Comparison of ENCODE assay signal across 1 cellular context in genomic region chr6:10747251-10747972, GRCh38.
TF ChIP-seq lines count a peak whose summit lies in the region.

Gene TMEM14B (plus strand): TSS chr6:10747805. CDS start chr6:10749246, 1,441 bp downstream.

TF ChIP-seq in HepG2, 621 proteins besides CTCF, POLR2A, EP300 and RAD21 (continued from another document and continues in another):
- TF ChIP-seq KIAA2018 (CRISPR knock-in tag; IDR thresholded peaks at IDR 0.05; ENCODE audit: borderline replicate concordance) = no peak
- TF ChIP-seq ZNF580 (CRISPR knock-in tag; IDR thresholded peaks at IDR 0.05; ENCODE audit: borderline replicate concordance, low read depth) = no peak; the same call in none of the 2 replicates
- TF ChIP-seq ZNF816 (CRISPR knock-in tag; IDR thresholded peaks at IDR 0.05; ENCODE audit: borderline replicate concordance) = peak; percentile 94; the same call in 1 of the 2 replicates
- peak; percentile 91 for TF ChIP-seq ZNF883 (CRISPR knock-in tag; IDR thresholded peaks at IDR 0.05; ENCODE audit: not compliant biosample characterization)
- peak; percentile 88 for TF ChIP-seq ZNF800 (CRISPR knock-in tag; IDR thresholded peaks at IDR 0.05)
- TF ChIP-seq PRDM15 (CRISPR knock-in tag; IDR thresholded peaks at IDR 0.05) = peak; percentile 91
- no peak for TF ChIP-seq ZNF17 (CRISPR knock-in tag; IDR thresholded peaks at IDR 0.05)
- TF ChIP-seq ZBTB33 (CRISPR knock-in tag; IDR thresholded peaks at IDR 0.05) = peak; percentile 50; the same call in 1 of the 2 replicates
- TF ChIP-seq ZNF558 (CRISPR knock-in tag; IDR thresholded peaks at IDR 0.05; ENCODE audit: borderline replicate concordance) = 0 out of 2 replicates have a peak, but pooled peaks have one; percentile 49
- peak; percentile 94 for TF ChIP-seq ZNF605 (CRISPR knock-in tag; IDR thresholded peaks at IDR 0.05)
- TF ChIP-seq LRRFIP1 (CRISPR knock-in tag; conservative IDR thresholded peaks at IDR 0.05) = no peak
- TF ChIP-seq ZNF597 (CRISPR knock-in tag; IDR thresholded peaks at IDR 0.05) = no peak
- TF ChIP-seq FOXO4 (CRISPR knock-in tag; conservative IDR thresholded peaks at IDR 0.05) = 0 out of 2 replicates have a peak, but pooled peaks have one; percentile 5
- TF ChIP-seq BRCA1 (CRISPR knock-in tag; IDR thresholded peaks at IDR 0.05) = no peak; the same call in 1 of the 2 replicates
- peak; percentile 83 for TF ChIP-seq UBTF (CRISPR knock-in tag; IDR thresholded peaks at IDR 0.05)
- peak; percentile 98 for TF ChIP-seq PITX1 (CRISPR knock-in tag; IDR thresholded peaks at IDR 0.05)
- no peak for TF ChIP-seq ZNF207 (IDR thresholded peaks at IDR 0.05; ENCODE audit: borderline replicate concordance)
- peak; percentile 74; the same call in 1 of the 2 replicates for TF ChIP-seq ZFP36L1 (CRISPR knock-in tag; IDR thresholded peaks at IDR 0.05)
- TF ChIP-seq XBP1 (CRISPR knock-in tag; IDR thresholded peaks at IDR 0.05) = 0 out of 2 replicates have a peak, but pooled peaks have one; percentile 58
- TF ChIP-seq ZNF724P (CRISPR knock-in tag; IDR thresholded peaks at IDR 0.05; ENCODE audit: borderline replicate concordance) = no peak; the same call in 1 of the 2 replicates
